Comparison of ENCODE assay signal across 28 cellular contexts in genomic region chr13:61463027-61463426, GRCh38. TPM values are rescaled to one million over a fixed set of nuclear protein-coding genes. Genes with fewer than 3 reads are reported as not detected.
A peak's percentile ranks its signal among the peaks of the same experiment; 100 is the strongest.
DNase-seq lines count a peak whose midpoint lies in the region; ATAC-seq and TF ChIP-seq lines count a peak whose summit lies in the region.
"Had no signal": no experiment of that assay in that cellular context is flagged by ENCODE, and none has a peak within 500 bp of the region (broad histone marks: within the 10 kb centered on the region; RNA-seq: fewer than 3 reads in every experiment).

No MANE protein-coding gene starts in this region.

- H2AFZ ChIP-seq in SU-DHL-6 (ENCODE audit: low read depth, low read length, severe bottlenecking), result peak overlapping the region; percentile 68

- H3K4me1 ChIP-seq in left lung, result no peaks in the 10 kb centered on the region
- H3K4me1 ChIP-seq: spleen had no signal

- TF ChIP-seq CTCF in SU-DHL-6 (IDR thresholded peaks at IDR 0.05; ENCODE audit: insufficient read depth, low read length, poor library complexity, severe bottlenecking) (no peak), left lung (IDR thresholded peaks at IDR 0.05) (no peak)

- no peaks in the 10 kb centered on the region for H4K20me1 ChIP-seq in SU-DHL-6 (ENCODE audit: low read depth, low read length)

- no peaks in the 10 kb centered on the region for H3K79me2 ChIP-seq in SU-DHL-6 (ENCODE audit: insufficient read depth, low read length)

- H3F3A ChIP-seq in SU-DHL-6 (ENCODE audit: insufficient read depth), result no peaks in the 10 kb centered on the region

- intact Hi-C loops in left lung (cut with DNase I), result no loop called here

- H3K36me3 ChIP-seq in SU-DHL-6 (ENCODE audit: low read length), result no peaks in the 10 kb centered on the region
- H3K36me3 ChIP-seq in left lung, result no peaks in the 10 kb centered on the region
- H3K36me3 ChIP-seq: spleen had no signal

- H3K27me3 ChIP-seq in SU-DHL-6 (ENCODE audit: low read length) (no peaks in the 10 kb centered on the region), left lung (no peaks in the 10 kb centered on the region)
- H3K27me3 ChIP-seq: spleen had no signal

- H3K4me2 ChIP-seq in SU-DHL-6 (ENCODE audit: low read depth, low read length, poor library complexity, severe bottlenecking), result no peak overlapping the region

- H3K9ac ChIP-seq in SU-DHL-6 (ENCODE audit: low read length), result no peak overlapping the region

- H3K9me3 ChIP-seq in SU-DHL-6 (ENCODE audit: insufficient read depth, low read length) (no peaks in the 10 kb centered on the region), left lung (no peaks in the 10 kb centered on the region)
- H3K9me3 ChIP-seq: spleen had no signal

- peak; percentile 79 for ATAC-seq in left lung
- ATAC-seq in HG02759 (IDR thresholded peaks at IDR 0.05; ENCODE audit: unreplicated experiment), result no peak
- no peak for ATAC-seq in GM18517 (IDR thresholded peaks at IDR 0.05; ENCODE audit: unreplicated experiment)
- ATAC-seq: activated naive CD4-positive, alpha-beta T cell treated with anti-CD3 and anti-CD28 coated beads, Interleukin-2, amount 50 U/mL, for 72 hours; PC-3; stimulated activated effector memory CD8-positive, alpha-beta T cell treated with anti-CD3 and anti-CD28 coated beads, Interleukin-12 subunit alpha, Interleukin-12 subunit beta, amount 100 ng/mL, for 72 hours had no signal

- no peak overlapping the region for H3K27ac ChIP-seq in SU-DHL-6 (ENCODE audit: low read depth, low read length)
- H3K27ac ChIP-seq in left lung, result no peak overlapping the region
- H3K27ac ChIP-seq: spleen had no signal

- DNase-seq in DMS153 (lab: John Stamatoyannopoulos, UW) (peak; percentile 81), NCI-H1930 (lab: John Stamatoyannopoulos, UW) (peak; percentile 23 to 65), left lung (no peak)
- no peak for DNase-seq in activated CD4-positive, CD25-positive, alpha-beta regulatory T cell treated with anti-CD3 and anti-CD28 coated beads, Interleukin-2, amount 50 U/mL, for 72 hours
- DNase-seq: activated B cell treated with CpG ODN at 0.5 μM for 24 hours; activated CD4-positive, alpha-beta T cell treated with anti-CD3 and anti-CD28 coated beads, Interleukin-2, amount 50 U/mL, for 48 hours; activated CD8-positive, alpha-beta memory T cell treated with anti-CD3 and anti-CD28 coated beads, Interleukin-2, amount 50 U/mL, for 4 hours; anterior cingulate cortex; C1 segment of cervical spinal cord; EL; glutamatergic neuron; IMR-90; NCI-H1105 treated with DMSO at 0.1 percent for 48 hours; NCI-H2171; nucleus accumbens; PC-3; retina; Right ventricle myocardium superior; spleen; stimulated activated CD4-positive, alpha-beta T cell treated with anti-CD3 and anti-CD28 coated beads, Interleukin-2, amount 100 ng/mL, for 48 hours; T-helper 9 cell had no signal

- H3K4me3 ChIP-seq in SU-DHL-6 (ENCODE audit: insufficient read depth, low read length, poor library complexity, severe bottlenecking) (no peak overlapping the region), left lung (no peak overlapping the region)
- H3K4me3 ChIP-seq: spleen had no signal

- no peaks in the 10 kb centered on the region for H3K9me2 ChIP-seq in SU-DHL-6 (replicated peaks; ENCODE audit: insufficient read depth, low read length)

RNA-seq across cellular contexts. Expression of gene PCDH20, which starts 47.4 kb away (rescaled TPM):
- 10 to 100 TPM in 1 of 2 donors, 1 to 10 TPM in 1; 2.7 to 32.7 TPM for total RNA-seq in left lung
- total RNA-seq: activated B cell treated with CpG ODN at 0.5 μM for 24 hours; activated naive CD4-positive, alpha-beta T cell treated with anti-CD3 and anti-CD28 coated beads, Interleukin-2, amount 50 U/mL, for 72 hours; activated T-helper 2 cell treated with anti-CD3 and anti-CD28 coated beads, Interferon-gamma antibody, Interleukin-2, Interleukin-4, amounts not matched to agents 10 μg/mL and 5 μg/mL and 100 μg/mL, durations not matched to agents 14 hours and 24 hours and 36 hours; IMR-90; myocyte had no signal

Comparison
In these comparisons a context has a peak if more than half of its experiments do, and no peak if none do; other contexts are left out.
1. DNase-seq: peak in DMS153 (single experiment) and NCI-H1930 (2 of 2); none in left lung (0 of 2) and activated CD4-positive, CD25-positive, alpha-beta regulatory T cell treated with anti-CD3 and anti-CD28 coated beads, Interleukin-2, amount 50 U/mL, for 72 hours (single experiment).